8 cellular contexts compared by ENCODE assay signal in the genomic region with DNA sequence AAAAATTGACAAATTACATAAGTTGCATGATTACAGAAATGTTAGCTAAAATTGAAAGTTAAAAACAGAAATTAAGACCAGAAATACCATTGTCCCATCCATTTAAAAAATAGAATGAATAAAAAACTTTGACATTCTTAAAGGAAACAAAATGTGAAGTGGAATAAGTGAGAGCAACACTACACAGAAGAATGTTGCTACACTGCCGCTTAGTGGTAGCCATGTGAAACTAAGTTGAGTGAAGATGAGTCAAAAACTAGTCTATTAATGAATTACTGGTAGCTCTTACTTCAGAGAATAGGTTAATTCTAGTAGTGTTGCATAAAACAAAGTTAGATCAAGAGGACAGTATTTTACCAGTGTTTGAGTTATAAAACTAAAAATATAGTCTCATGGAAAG.
DNase-seq lines count a peak whose midpoint lies in the region; ATAC-seq and TF ChIP-seq lines count a peak whose summit lies in the region.

No MANE protein-coding gene starts in this region.

- WGBS in hepatocyte (ENCODE audit: low lambda C conversion rate, missing lambda C conversion rate), result 0% methylated on average over 1 of the region's 1 CpG

- no peaks in the 10 kb centered on the region for H3K9me3 ChIP-seq in hepatocyte (ENCODE audit: low read depth)

- no peaks in the 10 kb centered on the region for H3K36me3 Mint-ChIP-seq in stimulated activated memory B cell treated with anti-CD40 and anti-IgM and Interleukin-4, amounts not matched to agents 10 μg/mL and 1 μg/mL and 100 μg/mL, for 72 hours
- H3K36me3 Mint-ChIP-seq in natural killer cell treated with Interleukin-12 subunit alpha and Interleukin-12 subunit beta and Interleukin-15 and Interleukin-18, amount 100 ng/mL, for 72 hours, result no peaks in the 10 kb centered on the region

- TF ChIP-seq CTCF in hepatocyte (IDR thresholded peaks at IDR 0.05; ENCODE audit: poor library complexity), result peak; percentile 64

- no peaks in the 10 kb centered on the region for H3K4me1 ChIP-seq in hepatocyte (ENCODE audit: insufficient read depth)

- no peaks in the 10 kb centered on the region for H3K4me1 Mint-ChIP-seq in stimulated activated memory B cell treated with anti-CD40 and anti-IgM and Interleukin-4, amounts not matched to agents 10 μg/mL and 1 μg/mL and 100 μg/mL, for 72 hours
- no peaks in the 10 kb centered on the region for H3K4me1 Mint-ChIP-seq in natural killer cell treated with Interleukin-12 subunit alpha and Interleukin-12 subunit beta and Interleukin-15 and Interleukin-18, amount 100 ng/mL, for 72 hours (ENCODE audit: low read depth in 2 of 2)

- ATAC-seq in GM18511 (IDR thresholded peaks at IDR 0.05; ENCODE audit: unreplicated experiment) (peak; percentile 92), HG03175 (IDR thresholded peaks at IDR 0.05; ENCODE audit: unreplicated experiment) (peak; percentile 70)
- no peak for ATAC-seq in stimulated activated memory B cell treated with anti-CD40 and anti-IgM and Interleukin-4, amounts not matched to agents 10 μg/mL and 1 μg/mL and 100 μg/mL, for 72 hours
- no peak for ATAC-seq in natural killer cell treated with Interleukin-12 subunit alpha and Interleukin-12 subunit beta and Interleukin-15 and Interleukin-18, amount 100 ng/mL, for 72 hours

- DNase-seq in AML-193 (lab: John Stamatoyannopoulos, UW), result peak; percentile 11 to 13
- peak; percentile 59 for DNase-seq in SK-MEL-5 (ENCODE audit: low read depth, low spot score)
- DNase-seq in hepatocyte (ENCODE audit: low spot score), result peak; percentile 36
- no peak for DNase-seq in activated T-cell treated with anti-CD3 and anti-CD28 coated beads, Interleukin-2, amount 50 U/mL, for 1 hour
- no peak for DNase-seq in natural killer cell treated with Interleukin-12 subunit alpha and Interleukin-12 subunit beta and Interleukin-15 and Interleukin-18, amount 100 ng/mL, for 72 hours (ENCODE audit: low spot score)

- no peak overlapping the region for H3K27ac ChIP-seq in hepatocyte

- no peak overlapping the region for H3K4me2 ChIP-seq in hepatocyte

- H3K4me3 ChIP-seq in hepatocyte, result no peak overlapping the region

- in situ Hi-C loops in SK-MEL-5 (cut with HindIII; ENCODE audit: low pct_unique_long_range_greater_than_20kb, low sequenced_read_pairs), result no loop called here

- H3K27me3 ChIP-seq in hepatocyte, result no peaks in the 10 kb centered on the region

- no peak overlapping the region for H2AFZ ChIP-seq in hepatocyte

- H3K27ac Mint-ChIP-seq in stimulated activated memory B cell treated with anti-CD40 and anti-IgM and Interleukin-4, amounts not matched to agents 10 μg/mL and 1 μg/mL and 100 μg/mL, for 72 hours, result no peak overlapping the region
- H3K27ac Mint-ChIP-seq in natural killer cell treated with Interleukin-12 subunit alpha and Interleukin-12 subunit beta and Interleukin-15 and Interleukin-18, amount 100 ng/mL, for 72 hours, result no peak overlapping the region

- H3K36me3 ChIP-seq in hepatocyte (replicated peaks; ENCODE audit: insufficient read depth, low read depth), result no peaks in the 10 kb centered on the region

- no peak overlapping the region for H3K4me3 Mint-ChIP-seq in stimulated activated memory B cell treated with anti-CD40 and anti-IgM and Interleukin-4, amounts not matched to agents 10 μg/mL and 1 μg/mL and 100 μg/mL, for 72 hours
- no peak overlapping the region for H3K4me3 Mint-ChIP-seq in natural killer cell treated with Interleukin-12 subunit alpha and Interleukin-12 subunit beta and Interleukin-15 and Interleukin-18, amount 100 ng/mL, for 72 hours

- no peaks in the 10 kb centered on the region for H3K9me3 Mint-ChIP-seq in stimulated activated memory B cell treated with anti-CD40 and anti-IgM and Interleukin-4, amounts not matched to agents 10 μg/mL and 1 μg/mL and 100 μg/mL, for 72 hours
- peaks cover 4% of the 10 kb centered on the region for H3K9me3 Mint-ChIP-seq in natural killer cell treated with Interleukin-12 subunit alpha and Interleukin-12 subunit beta and Interleukin-15 and Interleukin-18, amount 100 ng/mL, for 72 hours

- H3K27me3 Mint-ChIP-seq in stimulated activated memory B cell treated with anti-CD40 and anti-IgM and Interleukin-4, amounts not matched to agents 10 μg/mL and 1 μg/mL and 100 μg/mL, for 72 hours, result no peaks in the 10 kb centered on the region
- no peaks in the 10 kb centered on the region for H3K27me3 Mint-ChIP-seq in natural killer cell treated with Interleukin-12 subunit alpha and Interleukin-12 subunit beta and Interleukin-15 and Interleukin-18, amount 100 ng/mL, for 72 hours

- H3K79me2 ChIP-seq in hepatocyte, result no peaks in the 10 kb centered on the region

- no peaks in the 10 kb centered on the region for H4K20me1 ChIP-seq in hepatocyte (ENCODE audit: insufficient read depth, poor library complexity, severe bottlenecking)

- no peaks in the 10 kb centered on the region for H3K9me2 ChIP-seq in hepatocyte (replicated peaks; ENCODE audit: insufficient read depth)

Comparison
In these comparisons a context has a peak if more than half of its experiments do, and no peak if none do; other contexts are left out.
1. DNase-seq: peak in AML-193 (2 of 2), SK-MEL-5 (single experiment) and hepatocyte (single experiment); none in activated T-cell treated with anti-CD3 and anti-CD28 coated beads, Interleukin-2, amount 50 U/mL, for 1 hour (single experiment) and natural killer cell treated with Interleukin-12 subunit alpha and Interleukin-12 subunit beta and Interleukin-15 and Interleukin-18, amount 100 ng/mL, for 72 hours (single experiment).
2. ATAC-seq: peak in GM18511 (single experiment) and HG03175 (single experiment); none in stimulated activated memory B cell treated with anti-CD40 and anti-IgM and Interleukin-4, amounts not matched to agents 10 μg/mL and 1 μg/mL and 100 μg/mL, for 72 hours (single experiment) and natural killer cell treated with Interleukin-12 subunit alpha and Interleukin-12 subunit beta and Interleukin-15 and Interleukin-18, amount 100 ng/mL, for 72 hours (0 of 2).